ENCODE assay signal across 1 cellular context in genomic region chr1:52748119-52748518, GRCh38.
TF ChIP-seq lines count a peak whose summit lies in the region.

No MANE protein-coding gene starts in this region.

TF ChIP-seq in neural cell, 6 proteins besides CTCF, POLR2A, EP300 and RAD21 (continued from another document):
- TF ChIP-seq REST (IDR thresholded peaks at IDR 0.05; ENCODE audit: borderline replicate concordance) (no peak), TAF1 (IDR thresholded peaks at IDR 0.05; ENCODE audit: low read depth) (no peak)
TF ChIP-seq in neural cell: peak in this region for 1.
